Comparison of ENCODE assay signal across 12 cellular contexts in the genomic region with DNA sequence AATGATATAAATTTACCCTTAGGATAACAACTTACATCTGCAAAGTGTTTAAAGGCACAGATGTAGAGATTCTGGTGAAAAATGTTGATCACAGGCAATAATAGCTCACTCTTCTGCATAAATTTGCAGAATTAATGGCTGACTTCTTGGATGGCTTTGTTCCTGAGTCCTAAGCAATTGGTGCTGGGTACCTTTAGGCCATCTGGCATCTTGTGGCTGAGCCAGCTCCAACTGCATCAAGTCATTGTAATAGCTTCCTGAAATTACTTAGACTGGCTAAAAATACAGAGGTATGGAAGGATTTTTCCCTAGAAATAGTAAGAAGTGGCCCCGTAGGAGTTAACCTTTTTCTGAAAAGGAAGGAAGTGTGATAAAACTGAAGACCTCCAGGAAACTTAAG.
DNase-seq lines count a peak whose midpoint lies in the region; ATAC-seq and TF ChIP-seq lines count a peak whose summit lies in the region.
"Had no signal": no experiment of that assay in that cellular context is flagged by ENCODE, and none has a peak within 500 bp of the region (broad histone marks: within the 10 kb centered on the region; RNA-seq: fewer than 3 reads in every experiment).

No MANE protein-coding gene starts in this region.

- H3K27ac ChIP-seq in psoas muscle, result no peak overlapping the region
- H3K27ac ChIP-seq: C4-2B had no signal

- 55 to 63% (median 57%) methylated on average over 1 of the region's 1 CpG for WGBS in psoas muscle, 3 donors

- no peak overlapping the region for H3K4me3 ChIP-seq in psoas muscle
- H3K4me3 ChIP-seq: GM12878, HAP-1 had no signal

- in situ Hi-C loops in G401 (cut with HindIII; ENCODE audit: low sequenced_read_pairs), result no loop called here

- no peaks in the 10 kb centered on the region for H3K27me3 ChIP-seq in psoas muscle (ENCODE audit: insufficient read depth in 3 of 3, low read length in 2 of 3)

- no peaks in the 10 kb centered on the region for H3K4me1 ChIP-seq in psoas muscle
- H3K4me1 ChIP-seq: Caco-2, HAP-1 had no signal

- H3K36me3 ChIP-seq in psoas muscle (ENCODE audit: insufficient read depth in 1 of 2, low read depth in 1 of 2), result no peaks in the 10 kb centered on the region
- H3K36me3 ChIP-seq: HAP-1 had no signal

- intact Hi-C loops in psoas muscle (cut with DNase I), result no loop called here

- TF ChIP-seq CTCF in psoas muscle (IDR thresholded peaks at IDR 0.05), result no peak

- no peak for ATAC-seq in HG03565 (IDR thresholded peaks at IDR 0.05; ENCODE audit: unreplicated experiment)
- no peak for ATAC-seq in psoas muscle
- ATAC-seq: GM12878 had no signal

- H3K9me3 ChIP-seq in psoas muscle, result peaks cover 3% of the 10 kb centered on the region
- H3K9me3 ChIP-seq: Caco-2, HAP-1 had no signal

- DNase-seq in G401 (ENCODE audit: low spot score) (peak; percentile 67), NCI-H446 (lab: John Stamatoyannopoulos, UW) (peak; percentile 34 to 79), cerebellum (ENCODE audit: low spot score) (peak; percentile 29), DMS 273 (lab: John Stamatoyannopoulos, UW; ENCODE audit: unreplicated experiment) (no peak), psoas muscle (no peak)
- DNase-seq: Caco-2; CD4-positive, alpha-beta T cell; DMS79 treated with DMSO at 0.1 percent for 48 hours had no signal

Comparison
In these comparisons a context has a peak if more than half of its experiments do, and no peak if none do; other contexts are left out.
1. DNase-seq: peak in G401 (single experiment), NCI-H446 (2 of 2) and cerebellum (single experiment); none in DMS 273 (single experiment) and psoas muscle (0 of 2).